ENCODE assay signal across 21 cellular contexts in the genomic region with DNA sequence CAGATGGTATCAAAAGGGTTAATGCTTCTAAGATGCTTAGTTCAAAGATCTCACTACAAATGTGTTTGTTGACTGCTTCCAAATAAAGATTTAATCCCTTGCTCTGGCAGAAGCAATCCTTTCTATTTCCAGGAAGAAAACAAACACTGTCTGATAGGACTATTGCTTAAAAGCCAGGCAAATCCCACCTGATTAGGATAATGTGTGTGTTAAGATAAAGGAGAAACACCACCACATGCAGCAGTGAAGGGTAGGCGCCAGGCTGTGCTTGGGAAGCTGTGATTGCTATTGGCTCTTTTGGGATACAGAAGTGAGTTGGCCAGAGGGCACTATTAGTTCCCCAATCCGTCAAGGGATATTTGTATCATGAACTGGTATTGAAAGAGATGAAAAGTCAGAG.
DNase-seq lines count a peak whose midpoint lies in the region; ATAC-seq, FAIRE-seq and TF ChIP-seq lines count a peak whose summit lies in the region.
"Had no signal": no experiment of that assay in that cellular context is flagged by ENCODE, and none has a peak within 500 bp of the region (broad histone marks: within the 10 kb centered on the region; RNA-seq: fewer than 3 reads in every experiment).

No MANE protein-coding gene starts in this region.

- no peak for TF ChIP-seq EP300 in gastroesophageal sphincter (IDR thresholded peaks at IDR 0.05)

- H3K36me3 Mint-ChIP-seq in activated naive CD4-positive, alpha-beta T cell treated with anti-CD3 and anti-CD28 coated beads, Interleukin-2, amount 10 ng/mL, durations not matched to agents 7 days and 5 days, result no peaks in the 10 kb centered on the region

- no peak for TF ChIP-seq POLR2A in gastroesophageal sphincter (IDR thresholded peaks at IDR 0.05)

- peak; percentile 29 for DNase-seq in D721Med (ENCODE audit: insufficient read length, low spot score)
- DNase-seq in OCI-M1 (lab: John Stamatoyannopoulos, UW), result peak; percentile 20
- DNase-seq in RWPE1 (ENCODE audit: low spot score), result no peak
- no peak for DNase-seq in activated naive CD4-positive, alpha-beta T cell treated with anti-CD3 and anti-CD28 coated beads, Interleukin-2, amount 10 ng/mL, durations not matched to agents 7 days and 5 days
- DNase-seq in KG1 (lab: John Stamatoyannopoulos, UW), result no peak
- DNase-seq: activated B cell treated with CpG ODN at 0.5 μM for 24 hours; activated CD4-positive, alpha-beta memory T cell treated with anti-CD3 and anti-CD28 coated beads, Interleukin-2, amount 10 ng/mL, durations not matched to agents 7 days and 5 days; activated naive CD4-positive, alpha-beta T cell treated with anti-CD3 and anti-CD28 coated beads, Interleukin-2, amount 50 U/mL, for 16 hours; activated T-cell treated with anti-CD3 and anti-CD28 coated beads, Interleukin-2, amount 50 U/mL, for 4 hours; body of pancreas; NCI-H146; right lobe of liver; substantia nigra had no signal

- peak; percentile 94 for FAIRE-seq in D721Med (lab: Jason Lieb, UNC)
- FAIRE-seq: G401.6 had no signal

- H3K4me3 ChIP-seq in gastroesophageal sphincter (no peak overlapping the region), skeletal muscle tissue (ENCODE audit: low read length in 3 of 3) (no peak overlapping the region)
- H3K4me3 ChIP-seq: body of pancreas, gastrocnemius medialis, GM12878, right lobe of liver, SJCRH30 had no signal

- WGBS in gastroesophageal sphincter (ENCODE audit: low coverage in 1 of 2), 2 donors, result 59% methylated on average over 2 of the region's 2 CpGs; no CpG with 5 or more reads in 1 of the 2 donors

- no peak overlapping the region for H3K4me3 Mint-ChIP-seq in activated naive CD4-positive, alpha-beta T cell treated with anti-CD3 and anti-CD28 coated beads, Interleukin-2, amount 10 ng/mL, durations not matched to agents 7 days and 5 days
- H3K4me3 Mint-ChIP-seq: activated B cell treated with CpG ODN at 0.5 μM for 24 hours; activated CD4-positive, alpha-beta memory T cell treated with anti-CD3 and anti-CD28 coated beads, Interleukin-2, amount 10 ng/mL, durations not matched to agents 7 days and 5 days; activated T-cell treated with anti-CD3 and anti-CD28 coated beads, Interleukin-2, amount 50 U/mL, for 4 hours; B cell had no signal

- peaks cover 12% of the 10 kb centered on the region for H3K27me3 Mint-ChIP-seq in activated naive CD4-positive, alpha-beta T cell treated with anti-CD3 and anti-CD28 coated beads, Interleukin-2, amount 10 ng/mL, durations not matched to agents 7 days and 5 days
- H3K27me3 Mint-ChIP-seq: B cell had no signal

- POLR2A ChIA-PET in RWPE1 (lab: Yijun Ruan, JAX; ENCODE audit: low non-redundant PET), result no interaction called here

- H3K9me3 ChIP-seq in gastroesophageal sphincter (peaks cover 0 to 11% (median 0%) of the 10 kb centered on the region in 3 donors), skeletal muscle tissue (ENCODE audit: control insufficient read depth in 3 of 3, low read length in 3 of 3) (peaks cover 0 to under 1% (median under 1%) of the 10 kb centered on the region in 3 donors)
- H3K9me3 ChIP-seq: body of pancreas, gastrocnemius medialis, right lobe of liver had no signal

- H3K27ac Mint-ChIP-seq in activated naive CD4-positive, alpha-beta T cell treated with anti-CD3 and anti-CD28 coated beads, Interleukin-2, amount 10 ng/mL, durations not matched to agents 7 days and 5 days, result no peak overlapping the region
- H3K27ac Mint-ChIP-seq: activated B cell treated with CpG ODN at 0.5 μM for 24 hours; activated CD4-positive, alpha-beta memory T cell treated with anti-CD3 and anti-CD28 coated beads, Interleukin-2, amount 10 ng/mL, durations not matched to agents 7 days and 5 days; B cell had no signal

- no peak overlapping the region for H3K9ac ChIP-seq in skeletal muscle tissue (ENCODE audit: low read depth in 1 of 3, low read length in 3 of 3)

- peak overlapping the region in 3 of 4 donors; percentile 19 to 37 (median 27) for H3K27ac ChIP-seq in gastroesophageal sphincter
- H3K27ac ChIP-seq in skeletal muscle tissue (ENCODE audit: low read depth, low read length), result peak overlapping the region; percentile 21
- no peak overlapping the region for H3K27ac ChIP-seq in RWPE1
- H3K27ac ChIP-seq: body of pancreas, gastrocnemius medialis, right lobe of liver, SJCRH30 had no signal

- H3K36me3 ChIP-seq in gastroesophageal sphincter (no peaks in the 10 kb centered on the region), skeletal muscle tissue (ENCODE audit: control insufficient read depth in 3 of 3, insufficient read depth in 3 of 3, low read length in 3 of 3) (no peaks in the 10 kb centered on the region)
- H3K36me3 ChIP-seq: gastrocnemius medialis, right lobe of liver, SJCRH30 had no signal

- no peaks in the 10 kb centered on the region for H3K27me3 ChIP-seq in gastroesophageal sphincter
- no peaks in the 10 kb centered on the region for H3K27me3 ChIP-seq in skeletal muscle tissue (ENCODE audit: control insufficient read depth in 3 of 3, insufficient read depth in 3 of 3, low read length in 3 of 3)
- H3K27me3 ChIP-seq: body of pancreas, gastrocnemius medialis, right lobe of liver, SJCRH30 had no signal

- peaks cover 2% of the 10 kb centered on the region for H3K9me3 Mint-ChIP-seq in activated naive CD4-positive, alpha-beta T cell treated with anti-CD3 and anti-CD28 coated beads, Interleukin-2, amount 10 ng/mL, durations not matched to agents 7 days and 5 days

- no peaks in the 10 kb centered on the region for H3K4me1 Mint-ChIP-seq in activated naive CD4-positive, alpha-beta T cell treated with anti-CD3 and anti-CD28 coated beads, Interleukin-2, amount 10 ng/mL, durations not matched to agents 7 days and 5 days
- H3K4me1 Mint-ChIP-seq: activated B cell treated with CpG ODN at 0.5 μM for 24 hours, B cell had no signal

- TF ChIP-seq CTCF in D721Med (IDR thresholded peaks at IDR 0.05; ENCODE audit: insufficient read depth, missing control alignments), result no peak
- TF ChIP-seq CTCF in gastroesophageal sphincter (IDR thresholded peaks at IDR 0.05), result no peak
- TF ChIP-seq CTCF in RWPE1 (conservative IDR thresholded peaks at IDR 0.05; ENCODE audit: low read depth), result no peak

- CTCF ChIA-PET in RWPE1 (lab: Yijun Ruan, JAX), result no interaction called here
- CTCF ChIA-PET in activated naive CD4-positive, alpha-beta T cell treated with anti-CD3 and anti-CD28 coated beads, Interleukin-2, amount 10 ng/mL, durations not matched to agents 7 days and 5 days (lab: Charles Lee), result interaction anchor here (1.5 to 2.2 kb wide), 2 partner anchors 231 to 232 kb away, joined by 4 to 5 read pairs; no protein-coding TSS in a partner anchor

- ATAC-seq in gastroesophageal sphincter (peak; percentile 30), HG03045 (IDR thresholded peaks at IDR 0.05; ENCODE audit: unreplicated experiment) (no peak)
- ATAC-seq: activated T-cell treated with anti-CD3 and anti-CD28 coated beads, Interleukin-2, amount 50 U/mL, for 4 hours; body of pancreas; right lobe of liver had no signal

- H3K4me1 ChIP-seq in gastroesophageal sphincter, result peaks cover 4 to 31% (median 5%) of the 10 kb centered on the region in 3 donors
- H3K4me1 ChIP-seq in skeletal muscle tissue (ENCODE audit: control insufficient read depth in 3 of 3, insufficient read depth in 3 of 3, low read length in 3 of 3), result peaks cover 0 to 6% (median 0%) of the 10 kb centered on the region in 3 donors
- H3K4me1 ChIP-seq: gastrocnemius medialis, right lobe of liver had no signal

Comparison
In these comparisons a context has a peak if more than half of its experiments do, and no peak if none do; other contexts are left out.
1. DNase-seq: peak in D721Med (single experiment) and OCI-M1 (single experiment); none in RWPE1 (single experiment), activated naive CD4-positive, alpha-beta T cell treated with anti-CD3 and anti-CD28 coated beads, Interleukin-2, amount 10 ng/mL, durations not matched to agents 7 days and 5 days (single experiment) and KG1 (single experiment).